Comparison of ENCODE assay signal across 8 cellular contexts in the genomic region with DNA sequence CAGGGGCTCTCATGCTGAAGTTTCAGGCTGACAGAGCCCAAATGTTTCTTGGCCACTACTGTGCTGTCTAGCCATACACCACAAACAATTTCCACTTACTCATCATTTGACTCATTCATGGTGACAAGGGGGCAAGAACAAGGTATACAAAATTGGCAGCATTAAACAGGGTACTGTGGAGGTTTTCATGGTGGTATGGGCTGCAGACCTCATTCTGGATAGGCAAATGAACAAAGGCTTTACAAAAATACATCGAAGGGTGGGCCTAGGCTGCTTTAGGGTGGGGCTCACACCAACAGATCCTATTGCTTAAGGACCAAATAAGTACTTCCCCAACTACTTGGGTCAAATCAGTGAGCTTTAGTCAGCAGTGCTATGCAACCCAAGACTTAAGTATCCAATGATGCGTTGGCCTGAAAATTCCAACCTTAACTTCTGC. TPM values are rescaled to one million over a fixed set of nuclear protein-coding genes. Genes with fewer than 3 reads are reported as not detected.
DNase-seq lines count a peak whose midpoint lies in the region; ATAC-seq and TF ChIP-seq lines count a peak whose summit lies in the region.

No MANE protein-coding gene starts in this region.

- H3K9me3 Mint-ChIP-seq in activated T-helper 17 cell treated with anti-CD3 and anti-CD28 coated beads, Interleukin-2, amount 50 U/mL, for 72 hours = no peaks in the 10 kb centered on the region
- H3K9me3 Mint-ChIP-seq in natural killer cell treated with Interleukin-12 subunit alpha and Interleukin-12 subunit beta and Interleukin-15 and Interleukin-18, amount 100 ng/mL, for 72 hours = no peaks in the 10 kb centered on the region
- peaks cover 2% of the 10 kb centered on the region for H3K9me3 Mint-ChIP-seq in nephron progenitor cell

- H3K36me3 ChIP-seq in cardiac muscle cell (peaks cover 14% of the 10 kb centered on the region), right atrium auricular region (peaks cover 3% of the 10 kb centered on the region)

- H3K27me3 ChIP-seq in cardiac muscle cell (no peaks in the 10 kb centered on the region), right atrium auricular region (no peaks in the 10 kb centered on the region)

- H3K4me1 Mint-ChIP-seq in activated T-helper 17 cell treated with anti-CD3 and anti-CD28 coated beads, Interleukin-2, amount 50 U/mL, for 72 hours = peaks cover 46% of the 10 kb centered on the region
- peaks cover 72 to 81% of the 10 kb centered on the region in 2 donors for H3K4me1 Mint-ChIP-seq in natural killer cell treated with Interleukin-12 subunit alpha and Interleukin-12 subunit beta and Interleukin-15 and Interleukin-18, amount 100 ng/mL, for 72 hours (ENCODE audit: low read depth in 2 of 2)
- peaks cover 58% of the 10 kb centered on the region for H3K4me1 Mint-ChIP-seq in nephron progenitor cell

- H3K9me3 ChIP-seq in cardiac muscle cell (ENCODE audit: low read depth) (no peaks in the 10 kb centered on the region), right atrium auricular region (no peaks in the 10 kb centered on the region)

- H3K27ac Mint-ChIP-seq in activated T-helper 17 cell treated with anti-CD3 and anti-CD28 coated beads, Interleukin-2, amount 50 U/mL, for 72 hours = peak overlapping the region; percentile 91
- H3K27ac Mint-ChIP-seq in natural killer cell treated with Interleukin-12 subunit alpha and Interleukin-12 subunit beta and Interleukin-15 and Interleukin-18, amount 100 ng/mL, for 72 hours = peak overlapping the region; percentile 80 to 93
- no peak overlapping the region for H3K27ac Mint-ChIP-seq in nephron progenitor cell

- H3K4me3 ChIP-seq in cardiac muscle cell (no peak overlapping the region), right atrium auricular region (no peak overlapping the region)

- peak; percentile 66 for ATAC-seq in HG03139 (IDR thresholded peaks at IDR 0.05; ENCODE audit: unreplicated experiment)
- peak; percentile 93 for ATAC-seq in activated T-helper 17 cell treated with anti-CD3 and anti-CD28 coated beads, Interleukin-2, amount 50 U/mL, for 72 hours (replicated peaks)
- ATAC-seq in natural killer cell treated with Interleukin-12 subunit alpha and Interleukin-12 subunit beta and Interleukin-15 and Interleukin-18, amount 100 ng/mL, for 72 hours = peak; percentile 91

- H3K4me3 Mint-ChIP-seq in activated T-helper 17 cell treated with anti-CD3 and anti-CD28 coated beads, Interleukin-2, amount 50 U/mL, for 72 hours = peak overlapping the region; percentile 78
- peak overlapping the region; percentile 62 for H3K4me3 Mint-ChIP-seq in natural killer cell treated with Interleukin-12 subunit alpha and Interleukin-12 subunit beta and Interleukin-15 and Interleukin-18, amount 100 ng/mL, for 72 hours
- no peak overlapping the region for H3K4me3 Mint-ChIP-seq in nephron progenitor cell

- H3K27ac ChIP-seq in cardiac muscle cell (peak overlapping the region; percentile 21), right atrium auricular region (peak overlapping the region in 1 of 2 donors; percentile 20)

- no peaks in the 10 kb centered on the region for H3K27me3 Mint-ChIP-seq in activated T-helper 17 cell treated with anti-CD3 and anti-CD28 coated beads, Interleukin-2, amount 50 U/mL, for 72 hours
- no peaks in the 10 kb centered on the region for H3K27me3 Mint-ChIP-seq in natural killer cell treated with Interleukin-12 subunit alpha and Interleukin-12 subunit beta and Interleukin-15 and Interleukin-18, amount 100 ng/mL, for 72 hours
- no peaks in the 10 kb centered on the region for H3K27me3 Mint-ChIP-seq in nephron progenitor cell (ENCODE audit: low read depth, poor library complexity)

- H3K36me3 Mint-ChIP-seq in activated T-helper 17 cell treated with anti-CD3 and anti-CD28 coated beads, Interleukin-2, amount 50 U/mL, for 72 hours (ENCODE audit: low read depth) = peaks cover 79% of the 10 kb centered on the region
- peaks cover 43% of the 10 kb centered on the region for H3K36me3 Mint-ChIP-seq in natural killer cell treated with Interleukin-12 subunit alpha and Interleukin-12 subunit beta and Interleukin-15 and Interleukin-18, amount 100 ng/mL, for 72 hours
- H3K36me3 Mint-ChIP-seq in nephron progenitor cell (ENCODE audit: low read depth) = peaks cover 73% of the 10 kb centered on the region

- peak in 1 of 2 donors; percentile 35 for DNase-seq in cardiac muscle cell (ENCODE audit: low read depth in 1 of 2, low spot score in 1 of 2)
- no peak for DNase-seq in right atrium auricular region (ENCODE audit: low spot score)
- peak; percentile 77 for DNase-seq in natural killer cell treated with Interleukin-12 subunit alpha and Interleukin-12 subunit beta and Interleukin-15 and Interleukin-18, amount 100 ng/mL, for 72 hours (ENCODE audit: low spot score)
- no peak for DNase-seq in nephron progenitor cell
- no peak for DNase-seq in amygdala (lab: John Stamatoyannopoulos, UW)
- DNase-seq in NCI-H2029 (lab: John Stamatoyannopoulos, UW) = no peak

- TF ChIP-seq CTCF in cardiac muscle cell (IDR thresholded peaks at IDR 0.05; ENCODE audit: low read depth, low read length) (no peak), right atrium auricular region (IDR thresholded peaks at IDR 0.05) (no peak), nephron progenitor cell (IDR thresholded peaks at IDR 0.05) (no peak)

- peaks cover 38% of the 10 kb centered on the region for H3K4me1 ChIP-seq in cardiac muscle cell (ENCODE audit: low read depth)
- H3K4me1 ChIP-seq in right atrium auricular region = peaks cover 0 to 77% of the 10 kb centered on the region in 2 donors

RNA-seq across cellular contexts. Expression of a gene that starts 53.0 kb away (rescaled TPM):
- total RNA-seq in cardiac muscle cell = 9.7 and 10.5 TPM in 2 replicates
- polyA plus RNA-seq in cardiac muscle cell = 18.3 and 26.2 TPM in 2 replicates
- 10 to 100 TPM; 12.3 to 15.0 TPM for total RNA-seq in right atrium auricular region
- 10 to 100 TPM; 48.1 to 56.8 TPM for total RNA-seq in activated T-helper 17 cell treated with anti-CD3 and anti-CD28 coated beads, Interleukin-2, amount 50 U/mL, for 72 hours
- total RNA-seq in natural killer cell treated with Interleukin-12 subunit alpha and Interleukin-12 subunit beta and Interleukin-15 and Interleukin-18, amount 100 ng/mL, for 72 hours = 100 to 1,000 TPM in 1 of 2 donors, 10 to 100 TPM in 1; 66.3 to 138 TPM
